In the genomic region with DNA sequence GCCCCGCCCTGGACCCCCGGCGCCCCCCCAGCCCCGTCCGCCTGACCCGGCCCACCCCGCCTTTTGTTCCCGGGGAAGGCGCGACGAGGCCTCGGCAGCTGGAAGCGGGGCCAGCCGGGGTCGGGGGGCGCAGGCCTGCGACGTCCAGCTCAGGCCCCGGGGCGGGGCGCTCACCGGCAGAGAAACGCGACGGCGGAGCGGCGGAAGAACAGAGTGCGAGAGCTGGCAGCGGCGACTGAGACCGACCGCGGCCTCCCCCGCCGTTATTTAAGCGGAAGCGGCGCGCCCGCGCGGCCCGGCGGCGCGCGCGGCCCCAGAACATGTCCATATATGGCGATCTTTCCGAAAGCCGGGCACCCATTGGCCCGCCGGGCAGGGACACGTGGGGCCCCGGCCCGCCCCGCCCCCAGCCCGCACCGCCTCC, we compare ENCODE assay signal across 1 cellular context.
A peak's percentile ranks its signal among the peaks of the same experiment; 100 is the strongest.
TF ChIP-seq lines count a peak whose summit lies in the region.

Gene ACTG1 (minus strand): TSS at position 240 of the 424 bp plus-strand sequence. CDS start 445 bp downstream, outside the sequence.

TF ChIP-seq in GM12878, 131 proteins besides CTCF, POLR2A, EP300 and RAD21 (continued from another document and continues in another):
- no peak; a peak in 1 of 4 replicates for TF ChIP-seq BHLHE40 (IDR thresholded peaks at IDR 0.05; ENCODE audit: borderline replicate concordance in 1 of 2, low read depth in 2 of 2, low read length in 1 of 2)
- TF ChIP-seq RFX5 (IDR thresholded peaks at IDR 0.05; ENCODE audit: low read depth, low read length), result no peak
- no peak for TF ChIP-seq ZZZ3 (IDR thresholded peaks at IDR 0.05; ENCODE audit: control insufficient read depth, insufficient read length, low read depth)
- peak; percentile 58; the same call in 1 of the 2 replicates for TF ChIP-seq MEF2A (IDR thresholded peaks at IDR 0.05; ENCODE audit: insufficient read depth, low read depth, low read length)
- TF ChIP-seq MYC (IDR thresholded peaks at IDR 0.05; ENCODE audit: insufficient read depth, insufficient read length, insufficient replicate concordance, low read length, severe bottlenecking), result no peak
- no peak for TF ChIP-seq ATF3 (IDR thresholded peaks at IDR 0.05; ENCODE audit: borderline replicate concordance, extremely low read depth, low read depth, low read length)
- TF ChIP-seq BCL11A (IDR thresholded peaks at IDR 0.05; ENCODE audit: low read depth, low read length), result no peak
- TF ChIP-seq EGR1 (IDR thresholded peaks at IDR 0.05; ENCODE audit: borderline replicate concordance in 1 of 2, low read depth in 2 of 2, low read length in 2 of 2), result no peak
- TF ChIP-seq SMAD5 (IDR thresholded peaks at IDR 0.05; ENCODE audit: low read depth), result peak; percentile 98
- 0 out of 2 replicates have a peak, but pooled peaks have one; percentile 4 for TF ChIP-seq IKZF1 (conservative IDR thresholded peaks at IDR 0.05)
- peak; percentile 65; the same call in 1 of the 2 replicates for TF ChIP-seq SIN3A (IDR thresholded peaks at IDR 0.05; ENCODE audit: low read depth, low read length)
- no peak for TF ChIP-seq CBX5 (IDR thresholded peaks at IDR 0.05; ENCODE audit: low read depth)
- TF ChIP-seq, protein P1, sequence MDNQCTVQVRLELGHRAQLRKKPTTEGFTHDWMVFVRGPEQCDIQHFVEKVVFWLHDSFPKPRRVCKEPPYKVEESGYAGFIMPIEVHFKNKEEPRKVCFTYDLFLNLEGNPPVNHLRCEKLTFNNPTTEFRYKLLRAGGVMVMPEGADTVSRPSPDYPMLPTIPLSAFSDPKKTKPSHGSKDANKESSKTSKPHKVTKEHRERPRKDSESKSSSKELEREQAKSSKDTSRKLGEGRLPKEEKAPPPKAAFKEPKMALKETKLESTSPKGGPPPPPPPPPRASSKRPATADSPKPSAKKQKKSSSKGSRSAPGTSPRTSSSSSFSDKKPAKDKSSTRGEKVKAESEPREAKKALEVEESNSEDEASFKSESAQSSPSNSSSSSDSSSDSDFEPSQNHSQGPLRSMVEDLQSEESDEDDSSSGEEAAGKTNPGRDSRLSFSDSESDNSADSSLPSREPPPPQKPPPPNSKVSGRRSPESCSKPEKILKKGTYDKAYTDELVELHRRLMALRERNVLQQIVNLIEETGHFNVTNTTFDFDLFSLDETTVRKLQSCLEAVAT (IDR thresholded peaks at IDR 0.05), result no peak
- TF ChIP-seq PAX8 (IDR thresholded peaks at IDR 0.05), result no peak
- TF ChIP-seq NR2C2 (IDR thresholded peaks at IDR 0.05; ENCODE audit: borderline replicate concordance, control insufficient read depth, insufficient read length, low read depth), result no peak
- no peak for TF ChIP-seq ZNF207 (IDR thresholded peaks at IDR 0.05; ENCODE audit: borderline replicate concordance)
- peak; percentile 76 for TF ChIP-seq YY1 (IDR thresholded peaks at IDR 0.05; ENCODE audit: low read depth, low read length)
- no peak for TF ChIP-seq FOS (IDR thresholded peaks at IDR 0.05; ENCODE audit: borderline replicate concordance, extremely low read depth, insufficient read length)
- TF ChIP-seq KLF5 (IDR thresholded peaks at IDR 0.05; ENCODE audit: partially characterized antibody), result no peak
- TF ChIP-seq PBX3 (IDR thresholded peaks at IDR 0.05; ENCODE audit: insufficient replicate concordance, low read depth, low read length), result no peak
- no peak for TF ChIP-seq ATF2 (IDR thresholded peaks at IDR 0.05; ENCODE audit: low read length)
- TF ChIP-seq ZBED1 (IDR thresholded peaks at IDR 0.05; ENCODE audit: borderline replicate concordance), result peak; percentile 88
- no peak for TF ChIP-seq TBL1XR1 (IDR thresholded peaks at IDR 0.05; ENCODE audit: low read depth, low read length)
- TF ChIP-seq ZBTB33 (IDR thresholded peaks at IDR 0.05), result no peak
- no peak for TF ChIP-seq HSF1 (IDR thresholded peaks at IDR 0.05; ENCODE audit: low read depth, low read length)
- TF ChIP-seq, protein P2, sequence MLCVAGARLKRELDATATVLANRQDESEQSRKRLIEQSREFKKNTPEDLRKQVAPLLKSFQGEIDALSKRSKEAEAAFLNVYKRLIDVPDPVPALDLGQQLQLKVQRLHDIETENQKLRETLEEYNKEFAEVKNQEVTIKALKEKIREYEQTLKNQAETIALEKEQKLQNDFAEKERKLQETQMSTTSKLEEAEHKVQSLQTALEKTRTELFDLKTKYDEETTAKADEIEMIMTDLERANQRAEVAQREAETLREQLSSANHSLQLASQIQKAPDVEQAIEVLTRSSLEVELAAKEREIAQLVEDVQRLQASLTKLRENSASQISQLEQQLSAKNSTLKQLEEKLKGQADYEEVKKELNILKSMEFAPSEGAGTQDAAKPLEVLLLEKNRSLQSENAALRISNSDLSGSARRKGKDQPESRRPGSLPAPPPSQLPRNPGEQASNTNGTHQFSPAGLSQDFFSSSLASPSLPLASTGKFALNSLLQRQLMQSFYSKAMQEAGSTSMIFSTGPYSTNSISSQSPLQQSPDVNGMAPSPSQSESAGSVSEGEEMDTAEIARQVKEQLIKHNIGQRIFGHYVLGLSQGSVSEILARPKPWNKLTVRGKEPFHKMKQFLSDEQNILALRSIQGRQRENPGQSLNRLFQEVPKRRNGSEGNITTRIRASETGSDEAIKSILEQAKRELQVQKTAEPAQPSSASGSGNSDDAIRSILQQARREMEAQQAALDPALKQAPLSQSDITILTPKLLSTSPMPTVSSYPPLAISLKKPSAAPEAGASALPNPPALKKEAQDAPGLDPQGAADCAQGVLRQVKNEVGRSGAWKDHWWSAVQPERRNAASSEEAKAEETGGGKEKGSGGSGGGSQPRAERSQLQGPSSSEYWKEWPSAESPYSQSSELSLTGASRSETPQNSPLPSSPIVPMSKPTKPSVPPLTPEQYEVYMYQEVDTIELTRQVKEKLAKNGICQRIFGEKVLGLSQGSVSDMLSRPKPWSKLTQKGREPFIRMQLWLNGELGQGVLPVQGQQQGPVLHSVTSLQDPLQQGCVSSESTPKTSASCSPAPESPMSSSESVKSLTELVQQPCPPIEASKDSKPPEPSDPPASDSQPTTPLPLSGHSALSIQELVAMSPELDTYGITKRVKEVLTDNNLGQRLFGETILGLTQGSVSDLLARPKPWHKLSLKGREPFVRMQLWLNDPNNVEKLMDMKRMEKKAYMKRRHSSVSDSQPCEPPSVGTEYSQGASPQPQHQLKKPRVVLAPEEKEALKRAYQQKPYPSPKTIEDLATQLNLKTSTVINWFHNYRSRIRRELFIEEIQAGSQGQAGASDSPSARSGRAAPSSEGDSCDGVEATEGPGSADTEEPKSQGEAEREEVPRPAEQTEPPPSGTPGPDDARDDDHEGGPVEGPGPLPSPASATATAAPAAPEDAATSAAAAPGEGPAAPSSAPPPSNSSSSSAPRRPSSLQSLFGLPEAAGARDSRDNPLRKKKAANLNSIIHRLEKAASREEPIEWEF (IDR thresholded peaks at IDR 0.05; ENCODE audit: insufficient replicate concordance, low read depth, low read length), result no peak
- TF ChIP-seq ZNF384 (IDR thresholded peaks at IDR 0.05; ENCODE audit: borderline replicate concordance, low read depth, low read length), result no peak
- no peak for TF ChIP-seq JUND (IDR thresholded peaks at IDR 0.05; ENCODE audit: low read depth, low read length)
- no peak for TF ChIP-seq DPF2 (IDR thresholded peaks at IDR 0.05)
- TF ChIP-seq, protein P3, sequence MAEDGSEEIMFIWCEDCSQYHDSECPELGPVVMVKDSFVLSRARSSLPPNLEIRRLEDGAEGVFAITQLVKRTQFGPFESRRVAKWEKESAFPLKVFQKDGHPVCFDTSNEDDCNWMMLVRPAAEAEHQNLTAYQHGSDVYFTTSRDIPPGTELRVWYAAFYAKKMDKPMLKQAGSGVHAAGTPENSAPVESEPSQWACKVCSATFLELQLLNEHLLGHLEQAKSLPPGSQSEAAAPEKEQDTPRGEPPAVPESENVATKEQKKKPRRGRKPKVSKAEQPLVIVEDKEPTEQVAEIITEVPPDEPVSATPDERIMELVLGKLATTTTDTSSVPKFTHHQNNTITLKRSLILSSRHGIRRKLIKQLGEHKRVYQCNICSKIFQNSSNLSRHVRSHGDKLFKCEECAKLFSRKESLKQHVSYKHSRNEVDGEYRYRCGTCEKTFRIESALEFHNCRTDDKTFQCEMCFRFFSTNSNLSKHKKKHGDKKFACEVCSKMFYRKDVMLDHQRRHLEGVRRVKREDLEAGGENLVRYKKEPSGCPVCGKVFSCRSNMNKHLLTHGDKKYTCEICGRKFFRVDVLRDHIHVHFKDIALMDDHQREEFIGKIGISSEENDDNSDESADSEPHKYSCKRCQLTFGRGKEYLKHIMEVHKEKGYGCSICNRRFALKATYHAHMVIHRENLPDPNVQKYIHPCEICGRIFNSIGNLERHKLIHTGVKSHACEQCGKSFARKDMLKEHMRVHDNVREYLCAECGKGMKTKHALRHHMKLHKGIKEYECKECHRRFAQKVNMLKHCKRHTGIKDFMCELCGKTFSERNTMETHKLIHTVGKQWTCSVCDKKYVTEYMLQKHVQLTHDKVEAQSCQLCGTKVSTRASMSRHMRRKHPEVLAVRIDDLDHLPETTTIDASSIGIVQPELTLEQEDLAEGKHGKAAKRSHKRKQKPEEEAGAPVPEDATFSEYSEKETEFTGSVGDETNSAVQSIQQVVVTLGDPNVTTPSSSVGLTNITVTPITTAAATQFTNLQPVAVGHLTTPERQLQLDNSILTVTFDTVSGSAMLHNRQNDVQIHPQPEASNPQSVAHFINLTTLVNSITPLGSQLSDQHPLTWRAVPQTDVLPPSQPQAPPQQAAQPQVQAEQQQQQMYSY (CRISPR knock-in tag; IDR thresholded peaks at IDR 0.05), result no peak
- no peak for TF ChIP-seq ATF7 (IDR thresholded peaks at IDR 0.05; ENCODE audit: low read depth)
- TF ChIP-seq ETV6 (conservative IDR thresholded peaks at IDR 0.05 in 1 of 2, IDR thresholded peaks at IDR 0.05 in 1 of 2; ENCODE audit: borderline replicate concordance in 1 of 2, low read depth in 1 of 2), result no peak
- peak; percentile 96 to 99 for TF ChIP-seq SRF (IDR thresholded peaks at IDR 0.05; ENCODE audit: low read depth in 2 of 2, low read length in 2 of 2)
- TF ChIP-seq, protein P4, sequence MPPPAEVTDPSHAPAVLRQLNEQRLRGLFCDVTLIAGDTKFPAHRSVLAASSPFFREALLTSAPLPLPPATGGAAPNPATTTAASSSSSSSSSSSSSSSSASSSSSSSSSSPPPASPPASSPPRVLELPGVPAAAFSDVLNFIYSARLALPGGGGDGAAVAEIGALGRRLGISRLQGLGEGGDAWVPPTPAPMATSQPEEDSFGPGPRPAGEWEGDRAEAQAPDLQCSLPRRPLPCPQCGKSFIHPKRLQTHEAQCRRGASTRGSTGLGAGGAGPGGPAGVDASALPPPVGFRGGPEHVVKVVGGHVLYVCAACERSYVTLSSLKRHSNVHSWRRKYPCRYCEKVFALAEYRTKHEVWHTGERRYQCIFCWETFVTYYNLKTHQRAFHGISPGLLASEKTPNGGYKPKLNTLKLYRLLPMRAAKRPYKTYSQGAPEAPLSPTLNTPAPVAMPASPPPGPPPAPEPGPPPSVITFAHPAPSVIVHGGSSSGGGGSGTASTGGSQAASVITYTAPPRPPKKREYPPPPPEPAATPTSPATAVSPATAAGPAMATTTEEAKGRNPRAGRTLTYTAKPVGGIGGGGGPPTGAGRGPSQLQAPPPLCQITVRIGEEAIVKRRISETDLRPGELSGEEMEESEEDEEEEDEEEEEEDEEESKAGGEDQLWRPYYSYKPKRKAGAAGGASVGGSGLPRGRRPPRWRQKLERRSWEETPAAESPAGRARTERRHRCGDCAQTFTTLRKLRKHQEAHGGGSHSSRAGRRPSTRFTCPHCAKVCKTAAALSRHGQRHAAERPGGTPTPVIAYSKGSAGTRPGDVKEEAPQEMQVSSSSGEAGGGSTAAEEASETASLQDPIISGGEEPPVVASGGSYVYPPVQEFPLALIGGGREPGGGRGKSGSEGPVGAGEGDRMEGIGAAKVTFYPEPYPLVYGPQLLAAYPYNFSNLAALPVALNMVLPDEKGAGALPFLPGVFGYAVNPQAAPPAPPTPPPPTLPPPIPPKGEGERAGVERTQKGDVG (CRISPR knock-in tag; IDR thresholded peaks at IDR 0.05), result no peak
- TF ChIP-seq SMAD1 (IDR thresholded peaks at IDR 0.05; ENCODE audit: low read depth, partially characterized antibody), result no peak
